8 cellular contexts compared by ENCODE assay signal in the genomic region with DNA sequence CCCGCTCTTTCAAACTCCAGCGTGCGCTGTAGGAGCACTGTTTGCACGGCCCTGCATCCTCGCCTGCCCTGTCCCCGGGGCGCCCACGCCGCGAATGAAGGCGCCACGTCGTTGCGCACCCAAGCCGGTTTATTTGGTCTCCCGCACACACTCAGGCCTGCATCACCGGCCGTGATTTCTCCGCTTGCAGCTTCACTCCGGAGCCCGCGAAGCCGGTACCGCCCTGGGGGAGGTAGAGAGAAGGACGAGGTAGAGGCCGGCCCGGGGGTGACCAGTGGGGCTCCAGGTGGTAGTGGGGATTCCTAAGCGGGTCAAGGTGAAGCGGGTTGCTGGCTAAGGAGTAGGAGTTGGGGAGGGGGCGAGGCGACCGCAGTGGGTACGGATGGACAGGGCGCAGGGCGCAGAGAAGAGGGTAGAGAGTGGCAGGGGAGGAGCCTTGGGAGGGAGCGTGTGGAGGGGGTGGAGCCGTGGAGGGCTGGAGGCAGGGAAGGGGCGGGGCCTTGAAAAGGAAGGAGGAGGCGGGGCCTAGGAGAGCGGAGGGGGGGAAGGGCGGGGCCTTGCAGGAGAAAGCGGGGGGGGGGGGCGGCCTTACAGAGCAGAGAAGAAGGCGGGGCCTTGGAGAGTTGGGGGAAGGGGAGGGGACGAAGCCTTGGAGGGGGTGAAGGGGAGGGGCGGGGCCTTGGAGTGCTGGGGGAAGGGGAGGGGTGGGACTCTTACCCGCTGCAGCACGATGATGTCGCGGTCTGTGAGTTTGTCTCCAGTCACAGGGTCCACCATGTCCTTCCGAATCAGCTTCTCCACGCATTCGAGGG. TPM values are rescaled to one million over a fixed set of nuclear protein-coding genes. Genes with fewer than 3 reads are reported as not detected.
DNase-seq lines count a peak whose midpoint lies in the region; ATAC-seq and TF ChIP-seq lines count a peak whose summit lies in the region.

No MANE protein-coding gene starts in this region.

- TF ChIP-seq EP300 in SK-N-SH (IDR thresholded peaks at IDR 0.05; ENCODE audit: borderline replicate concordance in 1 of 2, low read depth in 1 of 2, low read length in 1 of 2): no peak

- no peaks in the 10 kb centered on the region for H3K27me3 ChIP-seq in SK-N-SH (ENCODE audit: insufficient read depth)
- no peaks in the 10 kb centered on the region for H3K27me3 ChIP-seq in adipocyte (replicated peaks; ENCODE audit: control insufficient read depth, insufficient read depth, low read length)
- no peaks in the 10 kb centered on the region for H3K27me3 ChIP-seq in brain microvascular endothelial cell (replicated peaks)

- H3K4me2 ChIP-seq in SK-N-SH: no peak overlapping the region

- no peak overlapping the region for H3K9ac ChIP-seq in SK-N-SH
- H3K9ac ChIP-seq in adipocyte (ENCODE audit: low read length): no peak overlapping the region

- H3K36me3 ChIP-seq in SK-N-SH (replicated peaks in 1 of 2; ENCODE audit: control insufficient read depth in 1 of 2, insufficient read depth in 2 of 2, low read length in 1 of 2) (peaks cover 18 to 44% of the 10 kb centered on the region in 2 experiments), adipocyte (ENCODE audit: control insufficient read depth, insufficient read depth, low read length, severe bottlenecking) (peaks cover 58% of the 10 kb centered on the region), brain microvascular endothelial cell (replicated peaks) (peaks cover 48% of the 10 kb centered on the region)

- H3K9me3 ChIP-seq in SK-N-SH (no peaks in the 10 kb centered on the region), adipocyte (ENCODE audit: control insufficient read depth, low read length) (no peaks in the 10 kb centered on the region)

- H3K27ac ChIP-seq in SK-N-SH (ENCODE audit: low read depth in 2 of 2, low read length in 1 of 2) (no peak overlapping the region), brain microvascular endothelial cell (no peak overlapping the region)

- H3K9me2 ChIP-seq in SK-N-SH: no peaks in the 10 kb centered on the region

- ATAC-seq in GM18909 (IDR thresholded peaks at IDR 0.05; ENCODE audit: poor library complexity, unreplicated experiment): no peak
- ATAC-seq in GM21528 (IDR thresholded peaks at IDR 0.05; ENCODE audit: low FRiP score, unreplicated experiment): no peak

- 86% methylated on average over 50 of the region's 53 CpGs for WGBS in SK-N-SH (ENCODE audit: low lambda C conversion rate)

- 0 out of 2 replicates have a peak, but pooled peaks cover 1% of the 10 kb centered on the region for H4K20me1 ChIP-seq in SK-N-SH (ENCODE audit: insufficient read depth)

- H3K4me3 ChIP-seq in SK-N-SH (ENCODE audit: low read depth in 2 of 2, low read length in 1 of 2) (no peak overlapping the region), adipocyte (ENCODE audit: low read length) (no peak overlapping the region), brain microvascular endothelial cell (ENCODE audit: low read depth, low read length) (no peak overlapping the region)

- peaks cover 4% of the 10 kb centered on the region for H3F3A ChIP-seq in SK-N-SH (replicated peaks; ENCODE audit: insufficient read depth)

- TF ChIP-seq RAD21 in SK-N-SH (IDR thresholded peaks at IDR 0.05; ENCODE audit: low read length): no peak

- POLR2A ChIA-PET in SK-N-SH (lab: Yijun Ruan, JAX): no interaction called here

- H2AFZ ChIP-seq in SK-N-SH (ENCODE audit: low read depth): no peak overlapping the region

- CTCF ChIA-PET in SK-N-SH (lab: Yijun Ruan, JAX): interaction anchor here (2.4 to 6.9 kb wide), 2 partner anchors 9 to 15 kb away, joined by 11 to 79 read pairs; no protein-coding TSS in a partner anchor

- TF ChIP-seq CTCF in SK-N-SH (IDR thresholded peaks at IDR 0.05): no peak
- TF ChIP-seq CTCF in brain microvascular endothelial cell (IDR thresholded peaks at IDR 0.05; ENCODE audit: low read depth, low read length, missing control alignments): no peak

- peaks cover 3% of the 10 kb centered on the region; the same call in 1 of the 2 replicates for H3K79me2 ChIP-seq in SK-N-SH (ENCODE audit: insufficient read depth)

- DNase-seq in COLO829 (ENCODE audit: low spot score): peak; percentile 53
- DNase-seq in SK-N-SH: peak; percentile 95
- DNase-seq in adipocyte (ENCODE audit: low read depth): peak; percentile 72
- peak; percentile 91 for DNase-seq in left kidney (ENCODE audit: low read depth, low spot score)
- peak; percentile 61 for DNase-seq in stimulated activated CD8-positive, alpha-beta memory T cell treated with anti-CD3 and anti-CD28 coated beads, Interleukin-7, amount 100 ng/mL, for 24 hours (ENCODE audit: low read depth)
- DNase-seq in brain microvascular endothelial cell: no peak

- no peaks in the 10 kb centered on the region; a peak in 1 of 4 replicates for H3K4me1 ChIP-seq in SK-N-SH (ENCODE audit: control insufficient read depth in 1 of 2, insufficient read depth in 2 of 2, low read depth in 1 of 2, low read length in 1 of 2)
- H3K4me1 ChIP-seq in adipocyte (ENCODE audit: control insufficient read depth, insufficient read depth, low read length): peaks cover 6% of the 10 kb centered on the region

- in situ Hi-C loops in brain microvascular endothelial cell (cut with HindIII; ENCODE audit: low pct_ligation_motif_present, low sequenced_read_pairs): no loop called here

TF ChIP-seq in SK-N-SH, 30 proteins besides CTCF, POLR2A, EP300 and RAD21:
- TF ChIP-seq FOSL2 (IDR thresholded peaks at IDR 0.05; ENCODE audit: borderline replicate concordance, low read depth) (no peak), TAF1 (IDR thresholded peaks at IDR 0.05; ENCODE audit: borderline replicate concordance, low read depth, low read length) (no peak), JUND (IDR thresholded peaks at IDR 0.05) (no peak), FOXM1 (IDR thresholded peaks at IDR 0.05; ENCODE audit: low read depth) (no peak), FOXJ3 (CRISPR knock-in tag; IDR thresholded peaks at IDR 0.05) (no peak), ELF1 (IDR thresholded peaks at IDR 0.05) (no peak), YY1 (IDR thresholded peaks at IDR 0.05; ENCODE audit: low read depth) (no peak), TCF12 (IDR thresholded peaks at IDR 0.05) (no peak), EZH2phosphoT487 (IDR thresholded peaks at IDR 0.05; ENCODE audit: borderline replicate concordance, low read depth) (no peak)
- TF ChIP-seq, protein P1, sequence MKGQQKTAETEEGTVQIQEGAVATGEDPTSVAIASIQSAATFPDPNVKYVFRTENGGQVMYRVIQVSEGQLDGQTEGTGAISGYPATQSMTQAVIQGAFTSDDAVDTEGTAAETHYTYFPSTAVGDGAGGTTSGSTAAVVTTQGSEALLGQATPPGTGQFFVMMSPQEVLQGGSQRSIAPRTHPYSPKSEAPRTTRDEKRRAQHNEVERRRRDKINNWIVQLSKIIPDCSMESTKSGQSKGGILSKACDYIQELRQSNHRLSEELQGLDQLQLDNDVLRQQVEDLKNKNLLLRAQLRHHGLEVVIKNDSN (IDR thresholded peaks at IDR 0.05; ENCODE audit: borderline replicate concordance, low read depth): no peak

RNA-seq across cellular contexts. Expression of gene NOSIP, which starts 24.6 kb away (rescaled TPM):
- 101 and 128 TPM in 2 replicates for polyA plus RNA-seq in SK-N-SH (2012; rRNA removed)
- polyA plus RNA-seq in SK-N-SH (2012; cell fraction: cytosol; rRNA removed): 53.6 and 77.6 TPM in 2 replicates
- polyA plus RNA-seq in SK-N-SH (2012; cell fraction: nucleus; rRNA removed): 159 and 225 TPM in 2 replicates

RNA-seq across cellular contexts. Expression of gene PRRG2, which starts 25.3 kb away (rescaled TPM):
- 0.42 and 0.44 TPM in 2 replicates for polyA plus RNA-seq in SK-N-SH (2012; rRNA removed)
- polyA plus RNA-seq in SK-N-SH (2012; cell fraction: cytosol; rRNA removed): 0.21 and 0.62 TPM in 2 replicates
- polyA plus RNA-seq in SK-N-SH (2012; cell fraction: nucleus; rRNA removed): 0.33 and 0.42 TPM in 2 replicates

RNA-seq across cellular contexts. Expression of gene RCN3, which starts 28.0 kb away (rescaled TPM):
- 1.4 and 1.8 TPM in 2 replicates for polyA plus RNA-seq in SK-N-SH (2012; rRNA removed)
- 0.48 and 0.67 TPM in 2 replicates for polyA plus RNA-seq in SK-N-SH (2012; cell fraction: cytosol; rRNA removed)
- polyA plus RNA-seq in SK-N-SH (2012; cell fraction: nucleus; rRNA removed): 11.6 and 13.9 TPM in 2 replicates

RNA-seq across cellular contexts. Expression of gene PRR12, which starts 35.2 kb away (rescaled TPM):
- polyA plus RNA-seq in SK-N-SH (2012; rRNA removed): 0.71 and 1.7 TPM in 2 replicates
- polyA plus RNA-seq in SK-N-SH (2012; cell fraction: cytosol; rRNA removed): 1.4 and 1.8 TPM in 2 replicates
- 5.2 and 8.9 TPM in 2 replicates for polyA plus RNA-seq in SK-N-SH (2012; cell fraction: nucleus; rRNA removed)

RNA-seq across cellular contexts. Expression of gene FCGRT, which starts 43.3 kb away (rescaled TPM):
- polyA plus RNA-seq in SK-N-SH (2012; rRNA removed): 75.3 and 91.4 TPM in 2 replicates
- polyA plus RNA-seq in SK-N-SH (2012; cell fraction: cytosol; rRNA removed): 41.3 and 62.1 TPM in 2 replicates
- 108 and 132 TPM in 2 replicates for polyA plus RNA-seq in SK-N-SH (2012; cell fraction: nucleus; rRNA removed)
